In genomic region chr10:69222157-69223027, GRCh38 we compare ENCODE assay signal across 8 cellular contexts. TPM values are rescaled to one million over a fixed set of nuclear protein-coding genes. Genes with fewer than 3 reads are reported as not detected.
A peak's percentile ranks its signal among the peaks of the same experiment; 100 is the strongest.
DNase-seq lines count a peak whose midpoint lies in the region; ATAC-seq and TF ChIP-seq lines count a peak whose summit lies in the region.

No MANE protein-coding gene starts in this region.

- POLR2A ChIA-PET in IMR-90 (lab: Charles Lee; ENCODE audit: unreplicated experiment) = no interaction called here

- intact Hi-C loops in IMR-90 (cut with micrococcal nuclease) = no loop called here

- TF ChIP-seq CTCF in GM12864 (IDR thresholded peaks at IDR 0.05; ENCODE audit: low read depth, low read length, missing control alignments) (peak; percentile 77), IMR-90 (conservative IDR thresholded peaks at IDR 0.05; ENCODE audit: low read depth, low read length) (peak; percentile 67), astrocyte of the spinal cord (IDR thresholded peaks at IDR 0.05; ENCODE audit: low read depth, low read length) (peak; percentile 74)

- no peak overlapping the region for H3K4ac ChIP-seq in IMR-90 (ENCODE audit: low read depth, low read length)

- H2BK15ac ChIP-seq in IMR-90 (ENCODE audit: low read depth, low read length) = no peak overlapping the region

- peaks cover 3% of the 10 kb centered on the region; the same call in 1 of the 2 replicates for H3K4me1 ChIP-seq in IMR-90 (ENCODE audit: control insufficient read depth, insufficient read depth, low read length)

- ATAC-seq in GM21619 (IDR thresholded peaks at IDR 0.05; ENCODE audit: unreplicated experiment) (peak; percentile 96), IMR-90 (ENCODE audit: low read depth) (peak; percentile 79)

- 44% methylated on average over 4 of the region's 11 CpGs; no CpG with 5 or more reads in 1 of the 2 experiments for WGBS in IMR-90 (ENCODE audit: extremely low coverage in 2 of 2, insufficient read length in 1 of 2), 2 experiments

- DNase-seq in GM12864 (ENCODE audit: low read depth) = peak; percentile 91
- peak; percentile 67 for DNase-seq in IMR-90
- peak; percentile 34 for DNase-seq in T-helper 22 cell (ENCODE audit: low read depth)
- DNase-seq in astrocyte of the spinal cord (ENCODE audit: low read depth, low spot score) = peak; percentile 87
- peak; percentile 77 for DNase-seq in kidney glomerular epithelial cell (lab: John Stamatoyannopoulos, UW)
- DNase-seq in stimulated activated CD8-positive, alpha-beta memory T cell treated with anti-CD3 and anti-CD28 coated beads, Interleukin-12 subunit alpha, Interleukin-12 subunit beta, amount 100 ng/mL, for 24 hours (ENCODE audit: extremely low read depth) = peak; percentile 38
- DNase-seq in MG63 = no peak

- no peaks in the 10 kb centered on the region for H3K79me1 ChIP-seq in IMR-90 (ENCODE audit: low read depth in 1 of 2, low read length in 2 of 2)

- H4K91ac ChIP-seq in IMR-90 (ENCODE audit: insufficient read depth, low read depth, low read length) = no peak overlapping the region

- 0 out of 2 replicates have a peak, but pooled peaks cover 8% of the 10 kb centered on the region for H3K9me1 ChIP-seq in IMR-90 (ENCODE audit: insufficient read depth, low read length)

- peaks cover under 1% of the 10 kb centered on the region; the same call in 1 of the 2 replicates for H3K27me3 ChIP-seq in IMR-90 (ENCODE audit: control insufficient read depth, insufficient read depth, low read length)
- H3K27me3 ChIP-seq in MG63 = no peaks in the 10 kb centered on the region

- H2BK5ac ChIP-seq in IMR-90 (ENCODE audit: low read depth, low read length, poor library complexity, severe bottlenecking) = no peak overlapping the region

- no peak overlapping the region for H3K56ac ChIP-seq in IMR-90 (ENCODE audit: extremely low read depth, insufficient read depth, low read length)

- no TSS peak for BruUV-seq in IMR-90 (replicated peaks; lab: Mats Ljungman, UMichigan)

- no peak for TF ChIP-seq POLR2A in IMR-90 (IDR thresholded peaks at IDR 0.05; ENCODE audit: low read depth, low read length)

- no peak overlapping the region for H3K4me2 ChIP-seq in IMR-90 (ENCODE audit: low read depth, low read length)

- no peaks in the 10 kb centered on the region for H3K36me3 ChIP-seq in IMR-90 (ENCODE audit: control insufficient read depth, insufficient read depth, low read length)
- H3K36me3 ChIP-seq in MG63 = no peaks in the 10 kb centered on the region

- TF ChIP-seq RAD21 in IMR-90 (IDR thresholded peaks at IDR 0.05; ENCODE audit: low read length) = peak; percentile 44

- H3K18ac ChIP-seq in IMR-90 (ENCODE audit: low read depth, low read length) = no peak overlapping the region

- in situ Hi-C loops in IMR-90 (cut with MboI; ENCODE audit: low sequenced_read_pairs) = no loop called here
- in situ Hi-C loops in astrocyte of the spinal cord (cut with HindIII; ENCODE audit: low sequenced_read_pairs) = no loop called here

- H3K23ac ChIP-seq in IMR-90 (ENCODE audit: low read depth, low read length) = peak overlapping the region; percentile 37

- H4K20me1 ChIP-seq in IMR-90 (ENCODE audit: insufficient read depth, low read length) = no peaks in the 10 kb centered on the region

- H3K4me3 ChIP-seq in GM12864 (ENCODE audit: low read depth, low read length) (peak overlapping the region; percentile 21; the same call in 1 of the 2 replicates), IMR-90 (ENCODE audit: insufficient read depth, low read depth, low read length) (no peak overlapping the region), astrocyte of the spinal cord (ENCODE audit: low read depth, low read length) (no peak overlapping the region), MG63 (no peak overlapping the region)

- H2BK20ac ChIP-seq in IMR-90 (ENCODE audit: low read depth, low read length) = no peak overlapping the region

- no peak overlapping the region for H3K27ac ChIP-seq in IMR-90 (ENCODE audit: insufficient read depth, low read length)

- H3K14ac ChIP-seq in IMR-90 (replicated peaks; ENCODE audit: low read depth, low read length) = peak overlapping the region; percentile 87

- peak overlapping the region; percentile 90 for H2AK9ac ChIP-seq in IMR-90 (replicated peaks; ENCODE audit: low read depth, low read length, poor library complexity)

- H2AK5ac ChIP-seq in IMR-90 (ENCODE audit: low read depth, low read length) = 0 out of 2 replicates have a peak overlapping the region, but pooled peaks have one; percentile 52

- H2AFZ ChIP-seq in IMR-90 (replicated peaks; ENCODE audit: low read length, poor library complexity) = peak overlapping the region; percentile 76

- H2BK120ac ChIP-seq in IMR-90 (ENCODE audit: low read depth, low read length) = no peak overlapping the region; the same call in 1 of the 2 replicates

- H4K8ac ChIP-seq in IMR-90 (ENCODE audit: low read depth in 2 of 2, low read length in 2 of 2) = peak overlapping the region in 1 of 2 experiments; percentile 47; a peak in 2 of 4 replicates

- H3K9ac ChIP-seq in IMR-90 (ENCODE audit: low read depth, low read length) = no peak overlapping the region

- H3K9me3 ChIP-seq in IMR-90 (ENCODE audit: control insufficient read depth, insufficient read depth, low read length) = no peaks in the 10 kb centered on the region
- no peaks in the 10 kb centered on the region for H3K9me3 ChIP-seq in MG63

- dilution Hi-C loops in IMR-90 (cut with HindIII; ENCODE audit: low sequenced_read_pairs, unreplicated experiment) = no loop called here

- CTCF ChIA-PET in IMR-90 (lab: Yijun Ruan, JAX) = interaction anchor here (0.6 kb wide), 1 partner anchor 230 kb away, joined by 3 read pairs; no protein-coding TSS in a partner anchor

- no peak overlapping the region for H4K5ac ChIP-seq in IMR-90 (ENCODE audit: low read depth, low read length)

TF ChIP-seq in IMR-90, 13 proteins besides CTCF, POLR2A, EP300 and RAD21:
- peak; percentile 42; the same call in 1 of the 2 replicates for TF ChIP-seq SMC3 (IDR thresholded peaks at IDR 0.05; ENCODE audit: low read depth, low read length)
- no peak for TF ChIP-seq FOS (IDR thresholded peaks at IDR 0.05; ENCODE audit: low read depth, low read length)

RNA-seq across cellular contexts. Expression of gene HKDC1, which starts 2.3 kb away (rescaled TPM):
- total RNA-seq in IMR-90 (2012; rRNA removed) = under 0.01 TPM in 1 of 2 replicates, not detected in the other
- polyA plus RNA-seq in IMR-90 (2012; rRNA removed) = 0.03 and 0.07 TPM in 2 replicates
- 0.12 TPM in 1 of 2 replicates, not detected in the other for polyA plus RNA-seq in IMR-90 (2012; cell fraction: cytosol; rRNA removed)
- 0.10 and 0.11 TPM in 2 replicates for polyA plus RNA-seq in IMR-90 (2012; cell fraction: nucleus; rRNA removed; ENCODE audit: low replicate concordance)
- 0.20 TPM in 1 of 2 replicates, not detected in the other for total RNA-seq in MG63 (2014; rRNA removed; shearing (Covaris generic); ENCODE audit: low replicate concordance)

RNA-seq across cellular contexts. Expression of gene SUPV3L1, which starts 42.4 kb away (rescaled TPM):
- 22.5 and 24.4 TPM in 2 replicates for total RNA-seq in IMR-90 (2012; rRNA removed)
- polyA plus RNA-seq in IMR-90 (2012; rRNA removed) = 22.1 and 26.5 TPM in 2 replicates
- polyA plus RNA-seq in IMR-90 (2012; cell fraction: cytosol; rRNA removed) = 5.2 and 16.7 TPM in 2 replicates
- polyA plus RNA-seq in IMR-90 (2012; cell fraction: nucleus; rRNA removed; ENCODE audit: low replicate concordance) = 6.3 and 58.5 TPM in 2 replicates
- 21.2 and 23.3 TPM in 2 replicates for total RNA-seq in MG63 (2014; rRNA removed; shearing (Covaris generic); ENCODE audit: low replicate concordance)

RNA-seq across cellular contexts. Expression of gene HK1, which starts 55.9 kb away (rescaled TPM):
- total RNA-seq in IMR-90 (2012; rRNA removed) = 90.5 and 107 TPM in 2 replicates
- polyA plus RNA-seq in IMR-90 (2012; rRNA removed) = 47.7 and 53.7 TPM in 2 replicates
- 31.0 and 34.7 TPM in 2 replicates for polyA plus RNA-seq in IMR-90 (2012; cell fraction: cytosol; rRNA removed)
- polyA plus RNA-seq in IMR-90 (2012; cell fraction: nucleus; rRNA removed; ENCODE audit: low replicate concordance) = 30.4 and 36.1 TPM in 2 replicates
- 72.2 and 83.2 TPM in 2 replicates for total RNA-seq in MG63 (2014; rRNA removed; shearing (Covaris generic); ENCODE audit: low replicate concordance)
